In genomic region chr1:25737151-25737550, GRCh38 we compare ENCODE assay signal across 2 cellular contexts.
TF ChIP-seq lines count a peak whose summit lies in the region.

No MANE protein-coding gene starts in this region.

TF ChIP-seq in IMR-90, 13 proteins besides CTCF, POLR2A, EP300 and RAD21 (continued from another document):
- TF ChIP-seq, protein P1, sequence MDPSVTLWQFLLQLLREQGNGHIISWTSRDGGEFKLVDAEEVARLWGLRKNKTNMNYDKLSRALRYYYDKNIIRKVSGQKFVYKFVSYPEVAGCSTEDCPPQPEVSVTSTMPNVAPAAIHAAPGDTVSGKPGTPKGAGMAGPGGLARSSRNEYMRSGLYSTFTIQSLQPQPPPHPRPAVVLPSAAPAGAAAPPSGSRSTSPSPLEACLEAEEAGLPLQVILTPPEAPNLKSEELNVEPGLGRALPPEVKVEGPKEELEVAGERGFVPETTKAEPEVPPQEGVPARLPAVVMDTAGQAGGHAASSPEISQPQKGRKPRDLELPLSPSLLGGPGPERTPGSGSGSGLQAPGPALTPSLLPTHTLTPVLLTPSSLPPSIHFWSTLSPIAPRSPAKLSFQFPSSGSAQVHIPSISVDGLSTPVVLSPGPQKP (IDR thresholded peaks at IDR 0.05; ENCODE audit: borderline replicate concordance, low read depth, low read length) = no peak
- TF ChIP-seq, protein P2, sequence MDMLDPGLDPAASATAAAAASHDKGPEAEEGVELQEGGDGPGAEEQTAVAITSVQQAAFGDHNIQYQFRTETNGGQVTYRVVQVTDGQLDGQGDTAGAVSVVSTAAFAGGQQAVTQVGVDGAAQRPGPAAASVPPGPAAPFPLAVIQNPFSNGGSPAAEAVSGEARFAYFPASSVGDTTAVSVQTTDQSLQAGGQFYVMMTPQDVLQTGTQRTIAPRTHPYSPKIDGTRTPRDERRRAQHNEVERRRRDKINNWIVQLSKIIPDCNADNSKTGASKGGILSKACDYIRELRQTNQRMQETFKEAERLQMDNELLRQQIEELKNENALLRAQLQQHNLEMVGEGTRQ (IDR thresholded peaks at IDR 0.05; ENCODE audit: low read depth, low read length) = no peak
- TF ChIP-seq NFE2L2 (IDR thresholded peaks at IDR 0.05; ENCODE audit: low read depth, low read length) (no peak), SMC3 (IDR thresholded peaks at IDR 0.05; ENCODE audit: low read depth, low read length) (no peak), FOS (IDR thresholded peaks at IDR 0.05; ENCODE audit: low read depth, low read length) (no peak)

TF ChIP-seq in HepG2, 621 proteins besides CTCF, POLR2A, EP300 and RAD21 (continued from another document):
- TF ChIP-seq, protein P3, sequence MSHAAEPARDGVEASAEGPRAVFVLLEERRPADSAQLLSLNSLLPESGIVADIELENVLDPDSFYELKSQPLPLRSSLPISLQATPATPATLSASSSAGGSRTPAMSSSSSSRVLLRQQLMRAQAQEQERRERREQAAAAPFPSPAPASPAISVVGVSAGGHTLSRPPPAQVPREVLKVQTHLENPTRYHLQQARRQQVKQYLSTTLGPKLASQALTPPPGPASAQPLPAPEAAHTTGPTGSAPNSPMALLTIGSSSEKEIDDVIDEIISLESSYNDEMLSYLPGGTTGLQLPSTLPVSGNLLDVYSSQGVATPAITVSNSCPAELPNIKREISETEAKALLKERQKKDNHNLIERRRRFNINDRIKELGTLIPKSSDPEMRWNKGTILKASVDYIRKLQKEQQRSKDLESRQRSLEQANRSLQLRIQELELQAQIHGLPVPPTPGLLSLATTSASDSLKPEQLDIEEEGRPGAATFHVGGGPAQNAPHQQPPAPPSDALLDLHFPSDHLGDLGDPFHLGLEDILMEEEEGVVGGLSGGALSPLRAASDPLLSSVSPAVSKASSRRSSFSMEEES (CRISPR knock-in tag; IDR thresholded peaks at IDR 0.05) = no peak
- TF ChIP-seq TCF7 (IDR thresholded peaks at IDR 0.05; ENCODE audit: low read depth) (no peak), ESRRA (CRISPR knock-in tag; IDR thresholded peaks at IDR 0.05; ENCODE audit: low read depth) (no peak), HDAC1 (CRISPR knock-in tag; IDR thresholded peaks at IDR 0.05) (no peak), ZKSCAN1 (IDR thresholded peaks at IDR 0.05; ENCODE audit: low read length) (no peak), SSRP1 (CRISPR knock-in tag; IDR thresholded peaks at IDR 0.05) (no peak), HOXA3 (CRISPR knock-in tag; IDR thresholded peaks at IDR 0.05) (no peak)
- TF ChIP-seq, protein P4, sequence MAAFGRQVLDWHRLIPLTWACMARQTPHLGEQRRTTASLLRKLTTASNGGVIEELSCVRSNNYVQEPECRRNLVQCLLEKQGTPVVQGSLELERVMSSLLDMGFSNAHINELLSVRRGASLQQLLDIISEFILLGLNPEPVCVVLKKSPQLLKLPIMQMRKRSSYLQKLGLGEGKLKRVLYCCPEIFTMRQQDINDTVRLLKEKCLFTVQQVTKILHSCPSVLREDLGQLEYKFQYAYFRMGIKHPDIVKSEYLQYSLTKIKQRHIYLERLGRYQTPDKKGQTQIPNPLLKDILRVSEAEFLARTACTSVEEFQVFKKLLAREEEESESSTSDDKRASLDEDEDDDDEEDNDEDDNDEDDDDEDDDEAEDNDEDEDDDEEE (CRISPR knock-in tag; IDR thresholded peaks at IDR 0.05) = no peak
